23 cellular contexts compared by ENCODE assay signal in genomic region chr1:42888013-42888633, GRCh38. TPM values are rescaled to one million over a fixed set of nuclear protein-coding genes. Genes with fewer than 3 reads are reported as not detected.
DNase-seq lines count a peak whose midpoint lies in the region; ATAC-seq, FAIRE-seq and TF ChIP-seq lines count a peak whose summit lies in the region.
"Had no signal": no experiment of that assay in that cellular context is flagged by ENCODE, and none has a peak within 500 bp of the region (broad histone marks: within the 10 kb centered on the region; RNA-seq: fewer than 3 reads in every experiment).

No MANE protein-coding gene starts in this region.

- no peak overlapping the region for H3K4me3 Mint-ChIP-seq in endodermal cell

- H3F3A ChIP-seq in SK-N-SH (replicated peaks; ENCODE audit: insufficient read depth) = no peaks in the 10 kb centered on the region

- no peak overlapping the region for H3K27ac Mint-ChIP-seq in endodermal cell

- H3K9ac ChIP-seq in SK-N-SH = no peak overlapping the region
- H3K9ac ChIP-seq in endodermal cell (ENCODE audit: extremely low read depth, low read length, poor library complexity, severe bottlenecking) = no peak overlapping the region

- H3K27ac ChIP-seq in SK-N-SH (ENCODE audit: low read depth in 2 of 2, low read length in 1 of 2) (no peak overlapping the region), endodermal cell (ENCODE audit: low read depth, low read length) (no peak overlapping the region), osteoblast (ENCODE audit: low read depth, low read length) (no peak overlapping the region)
- H3K27ac ChIP-seq: PC-9 had no signal

- no peaks in the 10 kb centered on the region for H3K9me3 ChIP-seq in SK-N-SH
- H3K9me3 ChIP-seq in endodermal cell (ENCODE audit: control insufficient read depth, low read length) = no peaks in the 10 kb centered on the region
- no peaks in the 10 kb centered on the region for H3K9me3 ChIP-seq in osteoblast (ENCODE audit: low read depth, low read length)

- no peak for TF ChIP-seq RAD21 in SK-N-SH (IDR thresholded peaks at IDR 0.05; ENCODE audit: low read length)

- H3K4me1 Mint-ChIP-seq in endodermal cell = no peaks in the 10 kb centered on the region

- H3K4me3 ChIP-seq in SK-N-SH (ENCODE audit: low read depth in 2 of 2, low read length in 1 of 2) = no peak overlapping the region
- H3K4me3 ChIP-seq in endodermal cell (ENCODE audit: low read length) = no peak overlapping the region
- no peak overlapping the region for H3K4me3 ChIP-seq in osteoblast (ENCODE audit: insufficient read depth, low read length)
- H3K4me3 ChIP-seq: PC-9 had no signal

- no peak overlapping the region for H3K4me2 ChIP-seq in SK-N-SH
- no peak overlapping the region for H3K4me2 ChIP-seq in osteoblast (ENCODE audit: insufficient read depth, low read length)
- H3K4me2 ChIP-seq: PC-9 had no signal

- TF ChIP-seq EP300 in SK-N-SH (IDR thresholded peaks at IDR 0.05; ENCODE audit: borderline replicate concordance in 1 of 2, low read depth in 1 of 2, low read length in 1 of 2) = no peak

- no peak for FAIRE-seq in RCC 7860 (lab: Jason Lieb, UNC)
- FAIRE-seq: D721Med, GM18507, HTR-8/SVneo had no signal

- no peaks in the 10 kb centered on the region for H3K9me3 Mint-ChIP-seq in endodermal cell

- H3K36me3 ChIP-seq in SK-N-SH (replicated peaks in 1 of 2; ENCODE audit: control insufficient read depth in 1 of 2, insufficient read depth in 2 of 2, low read length in 1 of 2) (no peaks in the 10 kb centered on the region), endodermal cell (ENCODE audit: control insufficient read depth, insufficient read depth, low read length) (no peaks in the 10 kb centered on the region), osteoblast (ENCODE audit: insufficient read depth, low read length) (no peaks in the 10 kb centered on the region)

- H4K20me1 ChIP-seq in SK-N-SH (ENCODE audit: insufficient read depth) = no peaks in the 10 kb centered on the region
- H4K20me1 ChIP-seq in osteoblast (ENCODE audit: insufficient read depth, low read length) = no peaks in the 10 kb centered on the region

- H2AFZ ChIP-seq in SK-N-SH (ENCODE audit: low read depth) (no peak overlapping the region), osteoblast (ENCODE audit: low read length) (no peak overlapping the region)
- H2AFZ ChIP-seq: PC-9 had no signal

- no peaks in the 10 kb centered on the region for H3K79me2 ChIP-seq in SK-N-SH (ENCODE audit: insufficient read depth)
- no peaks in the 10 kb centered on the region for H3K79me2 ChIP-seq in osteoblast (ENCODE audit: insufficient read depth, low read length)

- TF ChIP-seq CTCF in SK-N-SH (IDR thresholded peaks at IDR 0.05) (no peak), endodermal cell (conservative IDR thresholded peaks at IDR 0.05) (no peak), osteoblast (IDR thresholded peaks at IDR 0.05; ENCODE audit: extremely low read depth, low read depth, low read length) (no peak)

- H3K27me3 ChIP-seq in SK-N-SH (ENCODE audit: insufficient read depth) (no peaks in the 10 kb centered on the region; the same call in 1 of the 2 replicates), endodermal cell (ENCODE audit: control insufficient read depth, insufficient read depth, low read length, poor library complexity, severe bottlenecking) (no peaks in the 10 kb centered on the region), osteoblast (ENCODE audit: insufficient read depth, low read length) (no peaks in the 10 kb centered on the region)

- DNase-seq in SK-N-SH (peak; percentile 12), MV-4-11 (lab: John Stamatoyannopoulos, UW) (peak; percentile 40), endodermal cell (peak; percentile 45), osteoblast (ENCODE audit: insufficient read length, low spot score, missing footprints) (peak; percentile 26), COR-L47 (lab: John Stamatoyannopoulos, UW) (no peak), H4 (ENCODE audit: low spot score) (no peak), RCC 7860 (ENCODE audit: low spot score) (no peak)
- DNase-seq: 8988T, ACHN, HCEC 1CT, NCI-H1105 treated with DMSO at 0.1 percent for 48 hours, NCI-H146, NCI-H1930, NCI-H446, NCI-H524 treated with DMSO at 0.1 percent for 48 hours, PC-9, RPMI8226, SHP77, SW 1271 had no signal

- H3K36me3 Mint-ChIP-seq in endodermal cell (ENCODE audit: low read depth) = no peaks in the 10 kb centered on the region

- no peaks in the 10 kb centered on the region for H3K27me3 Mint-ChIP-seq in endodermal cell (ENCODE audit: insufficient read depth)

- CTCF ChIA-PET in SK-N-SH (lab: Yijun Ruan, JAX) = interaction anchor here (1.1 to 2.0 kb wide), 2 partner anchors 25 to 185 kb away, joined by 5 to 9 read pairs; no protein-coding TSS in a partner anchor

- no peaks in the 10 kb centered on the region for H3K9me2 ChIP-seq in SK-N-SH

- WGBS in SK-N-SH (ENCODE audit: low lambda C conversion rate) = 80% methylated on average over 13 of the region's 31 CpGs
- WGBS in endodermal cell (ENCODE audit: insufficient coverage in 1 of 2, insufficient read length in 1 of 2), 2 experiments = 93 to 95% methylated on average over 10 to 31 of the region's 31 CpGs

- H3K4me1 ChIP-seq in SK-N-SH (ENCODE audit: control insufficient read depth in 1 of 2, insufficient read depth in 2 of 2, low read depth in 1 of 2, low read length in 1 of 2) (no peaks in the 10 kb centered on the region), endodermal cell (ENCODE audit: control insufficient read depth, insufficient read depth, low read length) (no peaks in the 10 kb centered on the region), osteoblast (ENCODE audit: insufficient read depth, low read length) (no peaks in the 10 kb centered on the region)

- no peak for ATAC-seq in SK-N-SH treated with all-trans-retinoic acid at 6 μM for 48 hours

- POLR2A ChIA-PET in SK-N-SH (lab: Yijun Ruan, JAX) = no interaction called here

TF ChIP-seq in SK-N-SH, 30 proteins besides CTCF, POLR2A, EP300 and RAD21:
- TF ChIP-seq GABPA (IDR thresholded peaks at IDR 0.05; ENCODE audit: low read depth) (no peak), USF1 (IDR thresholded peaks at IDR 0.05; ENCODE audit: borderline replicate concordance, low read depth) (no peak), GATA2 (CRISPR knock-in tag; IDR thresholded peaks at IDR 0.05) (no peak), ELF1 (IDR thresholded peaks at IDR 0.05) (no peak), EZH2phosphoT487 (IDR thresholded peaks at IDR 0.05; ENCODE audit: borderline replicate concordance, low read depth) (no peak), TEAD4 (IDR thresholded peaks at IDR 0.05; ENCODE audit: borderline replicate concordance, insufficient read depth) (no peak), RFX5 (IDR thresholded peaks at IDR 0.05; ENCODE audit: low read length) (no peak), TAF1 (IDR thresholded peaks at IDR 0.05; ENCODE audit: borderline replicate concordance, low read depth, low read length) (no peak)
TF ChIP-seq in SK-N-SH: peak in this region for 0.

TF ChIP-seq in SK-N-SH treated with all-trans-retinoic acid at 6 μM for 48 hours, 23 proteins besides CTCF, POLR2A, EP300 and RAD21 (continues in another document):
- TF ChIP-seq RARB (CRISPR knock-in tag; IDR thresholded peaks at IDR 0.05) (no peak), ZFP30 (CRISPR knock-in tag; IDR thresholded peaks at IDR 0.05) (no peak), ZNF565 (CRISPR knock-in tag; conservative IDR thresholded peaks at IDR 0.05; ENCODE audit: low read depth) (no peak), TCF4 (CRISPR knock-in tag; IDR thresholded peaks at IDR 0.05; ENCODE audit: borderline replicate concordance) (no peak), PATZ1 (CRISPR knock-in tag; IDR thresholded peaks at IDR 0.05; ENCODE audit: borderline replicate concordance) (no peak), ZNF8 (CRISPR knock-in tag; IDR thresholded peaks at IDR 0.05) (no peak), CREB5 (CRISPR knock-in tag; IDR thresholded peaks at IDR 0.05; ENCODE audit: low read depth) (no peak)

RNA-seq across cellular contexts. Expression of gene ZNF691, which starts 41.7 kb away (rescaled TPM):
- 7.2 and 10.1 TPM in 2 replicates for polyA plus RNA-seq in SK-N-SH (2012; rRNA removed)
- 5.3 and 5.7 TPM in 2 replicates for polyA plus RNA-seq in SK-N-SH (2012; cell fraction: cytosol; rRNA removed)
- 26.8 and 29.8 TPM in 2 replicates for polyA plus RNA-seq in SK-N-SH (2012; cell fraction: nucleus; rRNA removed)
- total RNA-seq in endodermal cell (10 to 100 TPM; 15.5 to 16.6 TPM), osteoblast (5.4 and 6.5 TPM in 2 replicates)
- 15.2 TPM for polyA plus RNA-seq in endodermal cell (2013, experiment 1 of 2)
- 12.7 TPM for polyA plus RNA-seq in endodermal cell (2013, experiment 2 of 2)
- total RNA-seq in H4 (2014; rRNA removed; shearing (Covaris generic)) = 16.3 and 17.7 TPM in 2 replicates

Comparison
In these comparisons a context has a peak if more than half of its experiments do, and no peak if none do; other contexts are left out.
1. DNase-seq: peak in SK-N-SH (single experiment), MV-4-11 (single experiment), endodermal cell (single experiment) and osteoblast (single experiment); none in COR-L47 (single experiment), H4 (single experiment) and RCC 7860 (single experiment).